ENCODE assay signal across 8 cellular contexts in genomic region chr10:43362191-43362839, GRCh38. TPM values are rescaled to one million over a fixed set of nuclear protein-coding genes. Genes with fewer than 3 reads are reported as not detected.
DNase-seq lines count a peak whose midpoint lies in the region; ATAC-seq and TF ChIP-seq lines count a peak whose summit lies in the region.

No MANE protein-coding gene starts in this region.

- H3K9me2 ChIP-seq in HCT116 (ENCODE audit: insufficient read depth) (no peaks in the 10 kb centered on the region), OCI-LY7 (ENCODE audit: insufficient read depth, low read length) (no peaks in the 10 kb centered on the region)

- DNase-seq in GM03348 (ENCODE audit: low spot score) (peak; percentile 89), HCT116 (ENCODE audit: low read depth, low spot score) (peak; percentile 96), NCI-H1105 (lab: John Stamatoyannopoulos, UW) (peak; percentile 12), T-helper 9 cell (peak; percentile 97), brain microvascular endothelial cell (peak; percentile 94), iPS DF 4.7 (ENCODE audit: extremely low read depth, low spot score) (peak; percentile 87), sigmoid colon (peak; percentile 97), OCI-LY7 (ENCODE audit: low spot score) (no peak)

- H3K4me1 ChIP-seq in HCT116 (ENCODE audit: control insufficient read depth in 1 of 2, insufficient read depth in 2 of 2, low read length in 2 of 2) (peaks cover 4 to 22% of the 10 kb centered on the region in 2 experiments; a peak in 3 of 4 replicates), sigmoid colon (peaks cover 0 to 14% (median 12%) of the 10 kb centered on the region in 4 donors), OCI-LY7 (ENCODE audit: insufficient read depth, low read length, poor library complexity, severe bottlenecking) (no peaks in the 10 kb centered on the region)

- TF ChIP-seq POLR2A in HCT116 (IDR thresholded peaks at IDR 0.05; ENCODE audit: borderline replicate concordance, extremely low read depth, insufficient read depth, insufficient read length) (peak; percentile 90), sigmoid colon (IDR thresholded peaks at IDR 0.05) (peak in 1 of 2 donors; percentile 5)

- H2AFZ ChIP-seq in HCT116 (ENCODE audit: low read depth, low read length, poor library complexity, severe bottlenecking) (peak overlapping the region; percentile 5), OCI-LY7 (ENCODE audit: low read length) (no peak overlapping the region)

- POLR2A ChIA-PET in HCT116 (lab: Charles Lee) = no interaction called here
- POLR2A ChIA-PET in OCI-LY7 (lab: Charles Lee) = interaction anchor here (0.5 kb wide), 1 partner anchor 24 kb away, joined by 3 read pairs; no protein-coding TSS in a partner anchor

- in situ Hi-C loops in brain microvascular endothelial cell (cut with HindIII; ENCODE audit: low pct_ligation_motif_present, low sequenced_read_pairs) = no loop called here

- TF ChIP-seq EP300 in sigmoid colon (IDR thresholded peaks at IDR 0.05) = no peak

- WGBS in sigmoid colon, 2 donors = 4 to 6% methylated on average over 48 of the region's 48 CpGs

- CTCF ChIA-PET in HCT116 (lab: Charles Lee) (no interaction called here), OCI-LY7 (lab: Charles Lee; ENCODE audit: unreplicated experiment) (no interaction called here)

- H3K27me3 ChIP-seq in HCT116 (ENCODE audit: insufficient read depth, low read length) = no peaks in the 10 kb centered on the region
- H3K27me3 ChIP-seq in brain microvascular endothelial cell (replicated peaks) = no peaks in the 10 kb centered on the region
- no peaks in the 10 kb centered on the region for H3K27me3 ChIP-seq in sigmoid colon

- H3K36me3 ChIP-seq in HCT116 (ENCODE audit: control insufficient read depth in 1 of 2, insufficient read depth in 2 of 2, low read length in 2 of 2) (no peaks in the 10 kb centered on the region), brain microvascular endothelial cell (replicated peaks) (no peaks in the 10 kb centered on the region), sigmoid colon (no peaks in the 10 kb centered on the region), OCI-LY7 (ENCODE audit: insufficient read depth, low read length) (no peaks in the 10 kb centered on the region)

- H3K27ac ChIP-seq in HCT116 (ENCODE audit: low read depth, low read length) = peak overlapping the region; percentile 79
- no peak overlapping the region for H3K27ac ChIP-seq in brain microvascular endothelial cell
- H3K27ac ChIP-seq in sigmoid colon = peak overlapping the region; percentile 63 to 74 (median 69)
- no peak overlapping the region for H3K27ac ChIP-seq in OCI-LY7 (ENCODE audit: low read depth, low read length, poor library complexity, severe bottlenecking)

- peak; percentile 97 for ATAC-seq in HCT116

- peaks cover 6% of the 10 kb centered on the region; the same call in 1 of the 2 replicates for H3K79me2 ChIP-seq in HCT116 (ENCODE audit: insufficient read depth, low read length)
- H3K79me2 ChIP-seq in OCI-LY7 (ENCODE audit: insufficient read depth, low read depth, low read length) = no peaks in the 10 kb centered on the region

- H4K20me1 ChIP-seq in HCT116 (ENCODE audit: insufficient read depth) (no peaks in the 10 kb centered on the region), OCI-LY7 (ENCODE audit: insufficient read depth, low read length) (no peaks in the 10 kb centered on the region)

- TF ChIP-seq RAD21 in HCT116 (IDR thresholded peaks at IDR 0.05; ENCODE audit: low read depth) = peak; percentile 52

- peak overlapping the region; percentile 94 for H3K4me2 ChIP-seq in HCT116 (ENCODE audit: low read length)
- H3K4me2 ChIP-seq in OCI-LY7 (ENCODE audit: low read length) = no peak overlapping the region

- intact Hi-C loops in HCT116 (cut with micrococcal nuclease) = no loop called here
- intact Hi-C loops in sigmoid colon (cut with DNase I) = loop anchor here (5.0 kb wide), 1 partner anchor 35 kb away; no protein-coding TSS in a partner anchor
- intact Hi-C loops in OCI-LY7 (cut with micrococcal nuclease; ENCODE audit: unreplicated experiment) = no loop called here

- peak overlapping the region; percentile 82 for H3K9ac ChIP-seq in HCT116 (ENCODE audit: low read length)

- H3K4me3 ChIP-seq in HCT116 (replicated peaks in 1 of 2; ENCODE audit: low read depth in 1 of 2, low read length in 2 of 2) (peak overlapping the region; percentile 87 to 92), brain microvascular endothelial cell (ENCODE audit: low read depth, low read length) (peak overlapping the region; percentile 57), sigmoid colon (peak overlapping the region; percentile 27 to 62 (median 52)), OCI-LY7 (ENCODE audit: low read depth, low read length, poor library complexity, severe bottlenecking) (no peak overlapping the region)

- peak; percentile 30 to 57 (median 52); a peak in 5 of 6 replicates for TF ChIP-seq CTCF in HCT116 (IDR thresholded peaks at IDR 0.05 in 2 of 3, conservative IDR thresholded peaks at IDR 0.05 in 1 of 3; ENCODE audit: borderline replicate concordance in 1 of 3, insufficient read depth in 1 of 3, low read depth in 2 of 3, low read length in 2 of 3)
- peak; percentile 66 for TF ChIP-seq CTCF in brain microvascular endothelial cell (IDR thresholded peaks at IDR 0.05; ENCODE audit: low read depth, low read length, missing control alignments)
- TF ChIP-seq CTCF in sigmoid colon (IDR thresholded peaks at IDR 0.05) = peak; percentile 20 to 51 (median 32)
- no peak for TF ChIP-seq CTCF in OCI-LY7 (conservative IDR thresholded peaks at IDR 0.05; ENCODE audit: low read length)

- H3K9me3 ChIP-seq in HCT116 (ENCODE audit: control insufficient read depth in 1 of 2, insufficient read depth in 1 of 2, low read depth in 1 of 2, low read length in 2 of 2) = no peaks in the 10 kb centered on the region
- H3K9me3 ChIP-seq in sigmoid colon = no peaks in the 10 kb centered on the region
- no peaks in the 10 kb centered on the region for H3K9me3 ChIP-seq in OCI-LY7 (ENCODE audit: low read length)

- no TSS peak for BruUV-seq in HCT116 (replicated peaks; lab: Mats Ljungman, UMichigan)
- BruUV-seq in OCI-LY7 (replicated peaks; lab: Mats Ljungman, UMichigan) = no TSS peak

- RAD21 ChIA-PET in HCT116 (lab: Charles Lee; ENCODE audit: low non-redundant PET in 1 of 2, low total read pairs in 2 of 2, uncharacterized antibody in 2 of 2, unreplicated experiment in 2 of 2) = no interaction called here

TF ChIP-seq in HCT116, 20 proteins besides CTCF, POLR2A, EP300 and RAD21 (continues in another document):
- peak; percentile 76 for TF ChIP-seq MAX (IDR thresholded peaks at IDR 0.05)
- TF ChIP-seq ATF3 (IDR thresholded peaks at IDR 0.05) = no peak
- peak; percentile 95; the same call in 1 of the 2 replicates for TF ChIP-seq ZFX (IDR thresholded peaks at IDR 0.05)
- TF ChIP-seq CEBPB (IDR thresholded peaks at IDR 0.05; ENCODE audit: low read depth) = no peak
- no peak for TF ChIP-seq ZNF274 (IDR thresholded peaks at IDR 0.05; ENCODE audit: low read depth, low read length)
- TF ChIP-seq SP1 (IDR thresholded peaks at IDR 0.05; ENCODE audit: low read depth) = peak; percentile 72
- TF ChIP-seq CBX3 (IDR thresholded peaks at IDR 0.05; ENCODE audit: low read depth) = no peak
- TF ChIP-seq JUND (IDR thresholded peaks at IDR 0.05) = no peak
- no peak for TF ChIP-seq YY1 (IDR thresholded peaks at IDR 0.05; ENCODE audit: extremely low read depth, insufficient replicate concordance, low read depth, low read length)
- TF ChIP-seq EZH2phosphoT487 (IDR thresholded peaks at IDR 0.05; ENCODE audit: borderline replicate concordance) = no peak
- TF ChIP-seq SIN3A (IDR thresholded peaks at IDR 0.05; ENCODE audit: low read depth) = peak; percentile 69; the same call in 1 of the 2 replicates
- TF ChIP-seq ELF1 (IDR thresholded peaks at IDR 0.05; ENCODE audit: borderline replicate concordance, low read depth) = no peak; the same call in 1 of the 2 replicates
- peak; percentile 3 for TF ChIP-seq ZBTB33 (IDR thresholded peaks at IDR 0.05; ENCODE audit: extremely low read depth, insufficient replicate concordance, low read length)
- peak; percentile 49; the same call in 1 of the 2 replicates for TF ChIP-seq EGR1 (IDR thresholded peaks at IDR 0.05; ENCODE audit: low read depth)
- no peak for TF ChIP-seq SRF (IDR thresholded peaks at IDR 0.05; ENCODE audit: low read depth)

RNA-seq across cellular contexts. Expression of gene FXYD4, which starts 9.1 kb away (rescaled TPM):
- total RNA-seq in HCT116 (2021; ENCODE audit: unreplicated experiment) = 0.71 TPM
- polyA plus RNA-seq in HCT116 (2012) = 2.2 and 3.4 TPM in 2 replicates
- not detected for total RNA-seq in sigmoid colon
- not detected for polyA plus RNA-seq in sigmoid colon
- not detected in 2 replicates for total RNA-seq in OCI-LY7 (2014; rRNA removed; shearing (Covaris generic))
- total RNA-seq in OCI-LY7 (2022) = not detected in 2 replicates

RNA-seq across cellular contexts. Expression of gene HNRNPF, which starts 46.7 kb away (rescaled TPM):
- total RNA-seq in HCT116 (2021; ENCODE audit: unreplicated experiment) (333 TPM), sigmoid colon (100 to 1,000 TPM; 101 to 185 (median 150) TPM), OCI-LY7 (2022) (286 and 340 TPM in 2 replicates)
- 197 and 213 TPM in 2 replicates for polyA plus RNA-seq in HCT116 (2012)
- 100 to 1,000 TPM; 117 to 194 (median 134) TPM for polyA plus RNA-seq in sigmoid colon
- total RNA-seq in OCI-LY7 (2014; rRNA removed; shearing (Covaris generic)) = 280 and 354 TPM in 2 replicates

Comparison
In these comparisons a context has a peak if more than half of its experiments do, and no peak if none do; other contexts are left out.
1. H3K27ac ChIP-seq: peak in HCT116 (single experiment) and sigmoid colon (4 of 4); none in brain microvascular endothelial cell (single experiment) and OCI-LY7 (single experiment).